ENCODE assay signal across 8 cellular contexts in the genomic region with DNA sequence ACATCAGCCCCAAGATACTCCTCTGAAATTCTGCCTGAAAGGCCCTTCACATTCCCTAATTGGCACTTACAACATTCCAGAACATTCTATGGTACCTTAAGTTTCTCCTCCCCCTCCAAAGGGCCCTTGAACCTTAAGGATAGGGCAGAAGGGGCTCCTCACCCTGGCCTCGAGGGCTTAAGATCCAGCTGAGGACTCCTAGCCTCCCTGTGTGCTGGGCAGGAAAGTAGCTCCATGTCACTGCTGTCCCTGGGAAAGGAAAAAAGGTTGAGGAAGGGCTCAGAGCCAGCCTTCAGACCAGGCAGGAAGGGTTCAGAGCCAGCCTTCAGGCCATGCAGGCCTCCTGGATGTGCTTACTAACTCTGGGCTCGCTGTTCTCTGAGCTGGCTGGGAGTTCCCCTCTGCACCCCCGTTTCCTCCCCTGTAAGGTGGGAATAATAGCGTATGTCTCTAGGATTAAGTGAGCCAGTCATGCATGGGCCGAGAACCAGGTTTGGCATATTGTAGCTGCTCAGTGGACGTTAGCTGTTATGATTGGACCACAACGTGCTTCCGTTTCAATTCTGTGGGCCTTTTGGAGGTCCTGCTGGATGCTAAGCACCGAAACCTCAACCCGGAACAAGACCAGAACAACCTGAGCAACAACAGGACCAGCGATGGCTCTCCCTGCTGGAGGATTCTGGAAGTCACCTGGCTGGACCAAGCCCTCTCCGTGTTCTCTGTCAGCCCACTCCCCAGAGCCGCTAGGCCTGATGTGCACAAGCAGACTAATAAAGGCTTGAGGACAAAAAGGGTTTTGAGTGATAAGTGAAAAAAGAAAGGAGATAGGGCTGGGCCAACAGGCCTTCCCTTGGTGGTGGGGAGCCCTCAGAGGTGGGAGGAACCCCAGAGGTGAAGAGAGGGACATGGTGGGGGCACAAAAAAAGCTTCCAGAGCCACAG. TPM values are rescaled to one million over a fixed set of nuclear protein-coding genes. Genes with fewer than 3 reads are reported as not detected.
A peak's percentile ranks its signal among the peaks of the same experiment; 100 is the strongest.
DNase-seq lines count a peak whose midpoint lies in the region; ATAC-seq and TF ChIP-seq lines count a peak whose summit lies in the region.

No MANE protein-coding gene starts in this region.

- no peaks in the 10 kb centered on the region; the same call in 1 of the 2 replicates for H3K79me2 ChIP-seq in H9 (ENCODE audit: insufficient read depth, low read length)

- TF ChIP-seq CTCF in H9 (conservative IDR thresholded peaks at IDR 0.05) (peak; percentile 68), omental fat pad (IDR thresholded peaks at IDR 0.05) (no peak)

- H2AFZ ChIP-seq in H9 (ENCODE audit: low read length) = no peak overlapping the region

- H3K4ac ChIP-seq in H9 (ENCODE audit: low read depth, low read length) = no peak overlapping the region

- no peak for DNase-seq in activated T-cell treated with anti-CD3 and anti-CD28 coated beads, Interleukin-2, amount 50 U/mL, for 4 hours
- DNase-seq in activated T-cell treated with anti-CD3 and anti-CD28 coated beads, Interleukin-2, amount 50 U/mL, for 48 hours = no peak
- DNase-seq in H9 = peak; percentile 83
- peak; percentile 79 for DNase-seq in NAMALWA (ENCODE audit: low spot score)
- peak; percentile 97 for DNase-seq in glomerular visceral epithelial cell (ENCODE audit: extremely low spot score)
- DNase-seq in NCI-H526 treated with DMSO at 0.1 percent for 48 hours (lab: John Stamatoyannopoulos, UW) = no peak
- no peak for DNase-seq in omental fat pad (ENCODE audit: low spot score)
- DNase-seq in dermis blood vessel endothelial cell = no peak

- peak overlapping the region; percentile 32 for H3K4me2 ChIP-seq in H9 (ENCODE audit: insufficient read depth, insufficient read length, low read length)

- no peak overlapping the region for H3K27ac ChIP-seq in H9 (ENCODE audit: insufficient read length, low read depth, low read length)

- H2AK5ac ChIP-seq in H9 (ENCODE audit: insufficient read length, low read length) = no peak overlapping the region

- no peak for ATAC-seq in activated T-cell treated with anti-CD3 and anti-CD28 coated beads, Interleukin-2, amount 50 U/mL, for 4 hours
- ATAC-seq in omental fat pad (ENCODE audit: low FRiP score) = no peak

- H3K27ac Mint-ChIP-seq in H9 = peak overlapping the region in 1 of 3 experiments; percentile 61; a peak in 1 of 7 replicates

- H3K9ac ChIP-seq in H9 (ENCODE audit: extremely low read depth, insufficient read length, low read length) = no peak overlapping the region

- no peak overlapping the region for H2BK5ac ChIP-seq in H9 (ENCODE audit: insufficient read length, low read length)

- H4K20me1 ChIP-seq in H9 (ENCODE audit: control insufficient read depth, insufficient read depth, insufficient read length) = no peaks in the 10 kb centered on the region

- no peaks in the 10 kb centered on the region for H3K9me3 ChIP-seq in H9 (ENCODE audit: control insufficient read depth, low read depth, low read length)

- H3K4me1 ChIP-seq in H9 (ENCODE audit: insufficient read depth, low read length) = no peaks in the 10 kb centered on the region; the same call in 1 of the 2 replicates

- no peak overlapping the region for H4K8ac ChIP-seq in H9 (replicated peaks; ENCODE audit: insufficient read length, low read depth, low read length)

- no peak overlapping the region for H2BK15ac ChIP-seq in H9 (ENCODE audit: low read depth, low read length)

- H3T11ph ChIP-seq in H9 (ENCODE audit: low read length) = no peak overlapping the region

- no peaks in the 10 kb centered on the region for H3K9me3 Mint-ChIP-seq in activated T-cell treated with anti-CD3 and anti-CD28 coated beads, Interleukin-2, amount 50 U/mL, for 4 hours
- no peaks in the 10 kb centered on the region; a peak in 1 of 5 replicates for H3K9me3 Mint-ChIP-seq in H9

- H2BK20ac ChIP-seq in H9 (ENCODE audit: low read depth, low read length, poor library complexity, severe bottlenecking) = no peak overlapping the region

- H3K36me3 Mint-ChIP-seq in activated T-cell treated with anti-CD3 and anti-CD28 coated beads, Interleukin-2, amount 50 U/mL, for 4 hours (ENCODE audit: insufficient read depth) = no peaks in the 10 kb centered on the region
- H3K36me3 Mint-ChIP-seq in H9 (ENCODE audit: insufficient read depth in 1 of 3, low read depth in 3 of 3) = peaks cover 8 to 15% (median 9%) of the 10 kb centered on the region in 3 experiments; a peak in 6 of 7 replicates

- H3K23ac ChIP-seq in H9 (ENCODE audit: insufficient read length, low read depth, low read length) = no peak overlapping the region

- no peak overlapping the region for H3K18ac ChIP-seq in H9 (ENCODE audit: insufficient read length, low read depth, low read length)

- peaks cover 30% of the 10 kb centered on the region for H3K4me1 Mint-ChIP-seq in activated T-cell treated with anti-CD3 and anti-CD28 coated beads, Interleukin-2, amount 50 U/mL, for 4 hours (ENCODE audit: low read depth)
- H3K4me1 Mint-ChIP-seq in H9 = peaks cover 41 to 42% of the 10 kb centered on the region in 2 experiments

- peaks cover 9% of the 10 kb centered on the region for H3K23me2 ChIP-seq in H9 (ENCODE audit: insufficient read length, low read depth, low read length, poor library complexity, severe bottlenecking)

- H4K91ac ChIP-seq in H9 (ENCODE audit: insufficient read length, low read depth, low read length) = no peak overlapping the region

- peaks cover 41% of the 10 kb centered on the region for H3K27me3 Mint-ChIP-seq in activated T-cell treated with anti-CD3 and anti-CD28 coated beads, Interleukin-2, amount 50 U/mL, for 4 hours (ENCODE audit: low read depth)
- H3K27me3 Mint-ChIP-seq in H9 (ENCODE audit: low read depth) = peaks cover 3% of the 10 kb centered on the region; the same call in 1 of the 2 replicates

- no peaks in the 10 kb centered on the region for H3K79me1 ChIP-seq in H9 (ENCODE audit: insufficient read depth, low read depth, low read length, poor library complexity, severe bottlenecking)

- no peak overlapping the region for H2BK12ac ChIP-seq in H9 (ENCODE audit: insufficient read length, low read depth, low read length)

- H3K56ac ChIP-seq in H9 (ENCODE audit: insufficient read length, low read depth, low read length) = no peak overlapping the region

- no CpG with 5 or more reads among the region's 13 CpGs for WGBS in H9 (ENCODE audit: extremely low coverage, insufficient read length, low lambda C conversion rate)

- no peak overlapping the region for H3K14ac ChIP-seq in H9 (ENCODE audit: insufficient read depth, low read length)

- H3K27me3 ChIP-seq in H9 (ENCODE audit: insufficient read depth, low read length) = no peaks in the 10 kb centered on the region

- peak overlapping the region; percentile 60 for H3K4me3 Mint-ChIP-seq in activated T-cell treated with anti-CD3 and anti-CD28 coated beads, Interleukin-2, amount 50 U/mL, for 4 hours
- H3K4me3 Mint-ChIP-seq in H9 = peak overlapping the region; percentile 58 to 80

- no peak overlapping the region for H2BK120ac ChIP-seq in H9 (ENCODE audit: low read depth, low read length, poor library complexity, severe bottlenecking)

- no peak overlapping the region for H4K5ac ChIP-seq in H9 (ENCODE audit: insufficient read length, low read depth, low read length)

RNA-seq across cellular contexts. Expression of a gene that starts 1.0 kb away (rescaled TPM):
- under 1 TPM; 0.24 to 0.46 (median 0.40) TPM for total RNA-seq in activated T-cell treated with anti-CD3 and anti-CD28 coated beads, Interleukin-2, amount 50 U/mL, for 4 hours
- total RNA-seq in H9 (2021) = 39.1 and 42.2 TPM in 2 replicates
- 10 to 100 TPM in 1 of 4 donors, 1 to 10 TPM in 3; 2.8 to 12.6 (median 6.1) TPM for total RNA-seq in omental fat pad
- 12.1 and 13.6 TPM in 2 replicates for total RNA-seq in dermis blood vessel endothelial cell

Comparison
In these comparisons a context has a peak if more than half of its experiments do, and no peak if none do; other contexts are left out.
1. DNase-seq: peak in H9 (single experiment), NAMALWA (single experiment) and glomerular visceral epithelial cell (single experiment); none in activated T-cell treated with anti-CD3 and anti-CD28 coated beads, Interleukin-2, amount 50 U/mL, for 4 hours (single experiment), activated T-cell treated with anti-CD3 and anti-CD28 coated beads, Interleukin-2, amount 50 U/mL, for 48 hours (0 of 2), NCI-H526 treated with DMSO at 0.1 percent for 48 hours (single experiment), omental fat pad (single experiment) and dermis blood vessel endothelial cell (single experiment).